Comparison of ENCODE assay signal across 19 cellular contexts in the genomic region with DNA sequence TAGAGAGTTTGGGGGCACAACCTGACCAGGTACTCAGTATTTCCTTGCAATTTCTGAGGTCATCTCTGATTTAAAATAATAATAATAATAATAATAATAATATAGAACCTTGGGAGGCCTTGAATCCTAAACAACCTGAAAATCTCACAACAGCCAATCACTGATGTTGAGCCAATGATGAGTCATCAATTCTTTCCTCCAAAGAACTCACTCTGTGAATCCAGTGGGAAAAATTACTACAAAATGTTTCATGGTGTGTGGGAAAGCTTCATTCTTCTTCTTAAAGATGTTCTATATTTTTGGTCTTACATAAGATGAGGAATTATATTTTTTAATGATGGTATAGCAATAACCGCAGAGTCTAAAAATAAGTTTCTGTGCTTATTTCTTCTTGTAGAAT.
DNase-seq lines count a peak whose midpoint lies in the region; ATAC-seq, FAIRE-seq and TF ChIP-seq lines count a peak whose summit lies in the region.
"Had no signal": no experiment of that assay in that cellular context is flagged by ENCODE, and none has a peak within 500 bp of the region (broad histone marks: within the 10 kb centered on the region; RNA-seq: fewer than 3 reads in every experiment).

No MANE protein-coding gene starts in this region.

- H3K9ac ChIP-seq in IMR-90 (ENCODE audit: low read depth, low read length) (no peak overlapping the region), K562 (ENCODE audit: insufficient read depth in 1 of 2, low read depth in 2 of 2, low read length in 2 of 2) (no peak overlapping the region), endothelial cell of umbilical vein (replicated peaks; ENCODE audit: extremely low read depth, insufficient read depth, low read length) (no peak overlapping the region)
- H3K9ac ChIP-seq: BLaER1, GM23248 had no signal

- no peaks in the 10 kb centered on the region for H4K20me1 ChIP-seq in IMR-90 (ENCODE audit: insufficient read depth, low read length)
- H4K20me1 ChIP-seq in K562 (replicated peaks; ENCODE audit: control insufficient read depth, insufficient read depth, low read length): no peaks in the 10 kb centered on the region
- no peaks in the 10 kb centered on the region for H4K20me1 ChIP-seq in endothelial cell of umbilical vein (replicated peaks; ENCODE audit: control insufficient read depth, extremely low read depth, insufficient read depth, low read length)
- H4K20me1 ChIP-seq: BLaER1 had no signal

- H3K4me2 ChIP-seq in IMR-90 (ENCODE audit: low read depth, low read length) (no peak overlapping the region), K562 (ENCODE audit: insufficient read depth, low read length) (no peak overlapping the region), endothelial cell of umbilical vein (ENCODE audit: insufficient read depth, low read length) (no peak overlapping the region)
- H3K4me2 ChIP-seq: BLaER1 had no signal

- H3K79me2 ChIP-seq in K562 (ENCODE audit: control insufficient read depth, insufficient read depth, low read length) (no peaks in the 10 kb centered on the region), endothelial cell of umbilical vein (ENCODE audit: control insufficient read depth, insufficient read depth, low read length) (no peaks in the 10 kb centered on the region)

- H3K14ac ChIP-seq in IMR-90 (replicated peaks; ENCODE audit: low read depth, low read length): no peak overlapping the region

- H3K36me3 ChIP-seq in IMR-90 (ENCODE audit: control insufficient read depth, insufficient read depth, low read length) (no peaks in the 10 kb centered on the region), K562 (ENCODE audit: control insufficient read depth, insufficient read depth, low read length) (no peaks in the 10 kb centered on the region), endothelial cell of umbilical vein (ENCODE audit: control insufficient read depth in 2 of 2, extremely low read depth in 1 of 2, insufficient read depth in 2 of 2, low read length in 2 of 2) (no peaks in the 10 kb centered on the region)
- H3K36me3 ChIP-seq: BLaER1 had no signal

- BruUV-seq in IMR-90 (replicated peaks; lab: Mats Ljungman, UMichigan) (no TSS peak), K562 (replicated peaks; lab: Mats Ljungman, UMichigan) (no TSS peak), endothelial cell of umbilical vein (replicated peaks; lab: Mats Ljungman, UMichigan) (no TSS peak)

- H2AFZ ChIP-seq in IMR-90 (replicated peaks; ENCODE audit: low read length, poor library complexity) (no peak overlapping the region), K562 (ENCODE audit: low read depth, low read length) (no peak overlapping the region), endothelial cell of umbilical vein (ENCODE audit: low read depth, low read length) (no peak overlapping the region)
- H2AFZ ChIP-seq: GM23248 had no signal

- FAIRE-seq in K562 (lab: Jason Lieb, UNC) (no peak), endothelial cell of umbilical vein (lab: Jason Lieb, UNC) (no peak)
- FAIRE-seq: G401.6, GM12878, GM19239 had no signal

- TF ChIP-seq RAD21 in IMR-90 (IDR thresholded peaks at IDR 0.05; ENCODE audit: low read length): no peak
- TF ChIP-seq RAD21 in K562 (CRISPR knock-in tag; conservative IDR thresholded peaks at IDR 0.05 in 1 of 2, IDR thresholded peaks at IDR 0.05 in 1 of 2): no peak

- H4K8ac ChIP-seq in IMR-90 (ENCODE audit: low read depth in 2 of 2, low read length in 2 of 2): no peak overlapping the region

- in situ Hi-C loops in IMR-90 (cut with MboI; ENCODE audit: low sequenced_read_pairs) (no loop called here), K562 (cut with MboI) (no loop called here)

- no peak overlapping the region for H3K56ac ChIP-seq in IMR-90 (ENCODE audit: extremely low read depth, insufficient read depth, low read length)

- no peak overlapping the region for H2BK120ac ChIP-seq in IMR-90 (ENCODE audit: low read depth, low read length)

- no peak for TF ChIP-seq POLR2A in IMR-90 (IDR thresholded peaks at IDR 0.05; ENCODE audit: low read depth, low read length)
- no peak for TF ChIP-seq POLR2A in K562 (conservative IDR thresholded peaks at IDR 0.05)
- no peak for TF ChIP-seq POLR2A in endothelial cell of umbilical vein (IDR thresholded peaks at IDR 0.05; ENCODE audit: low read depth, low read length)

- no peak overlapping the region for H4K5ac ChIP-seq in IMR-90 (ENCODE audit: low read depth, low read length)

- H2BK15ac ChIP-seq in IMR-90 (ENCODE audit: low read depth, low read length): no peak overlapping the region

- no peak overlapping the region for H2AK9ac ChIP-seq in IMR-90 (replicated peaks; ENCODE audit: low read depth, low read length, poor library complexity)

- no peak overlapping the region for H2BK5ac ChIP-seq in IMR-90 (ENCODE audit: low read depth, low read length, poor library complexity, severe bottlenecking)

- ATAC-seq in IMR-90 (ENCODE audit: low read depth) (no peak), K562 (no peak), HG02588 (IDR thresholded peaks at IDR 0.05; ENCODE audit: unreplicated experiment) (no peak), HG02798 (IDR thresholded peaks at IDR 0.05; ENCODE audit: poor library complexity, unreplicated experiment) (no peak)
- ATAC-seq: CD8-positive, alpha-beta T cell; GM12878; HCT116 had no signal

- no peak overlapping the region for H3K4ac ChIP-seq in IMR-90 (ENCODE audit: low read depth, low read length)

- H3K27me3 ChIP-seq in IMR-90 (ENCODE audit: control insufficient read depth, insufficient read depth, low read length) (no peaks in the 10 kb centered on the region), K562 (ENCODE audit: control insufficient read depth in 2 of 2, insufficient read depth in 2 of 2, low read length in 2 of 2) (no peaks in the 10 kb centered on the region), endothelial cell of umbilical vein (ENCODE audit: control insufficient read depth in 2 of 2, insufficient read depth in 2 of 2, low read length in 2 of 2) (no peaks in the 10 kb centered on the region)
- H3K27me3 ChIP-seq: BLaER1 had no signal

- intact Hi-C loops in IMR-90 (cut with micrococcal nuclease) (loop anchor here (1.0 kb wide), 1 partner anchor 134 kb away; no protein-coding TSS in a partner anchor), K562 (cut with micrococcal nuclease) (no loop called here), endothelial cell of umbilical vein (cut with micrococcal nuclease) (no loop called here)

- no peak overlapping the region for H2BK20ac ChIP-seq in IMR-90 (ENCODE audit: low read depth, low read length)

- H3K23ac ChIP-seq in IMR-90 (ENCODE audit: low read depth, low read length): no peak overlapping the region

- TF ChIP-seq CTCF in IMR-90 (conservative IDR thresholded peaks at IDR 0.05; ENCODE audit: low read depth, low read length) (no peak), K562 (IDR thresholded peaks at IDR 0.05 in 2 of 3, conservative IDR thresholded peaks at IDR 0.05 in 1 of 3; ENCODE audit: insufficient read depth in 2 of 3, low read depth in 1 of 3, low read length in 3 of 3) (no peak), endothelial cell of umbilical vein (IDR thresholded peaks at IDR 0.05; ENCODE audit: extremely low read depth in 1 of 2, insufficient read depth in 1 of 2, low read depth in 1 of 2, low read length in 2 of 2) (no peak)

- no CpG with 5 or more reads among the region's 1 CpG for WGBS in IMR-90 (ENCODE audit: extremely low coverage in 2 of 2, insufficient read length in 1 of 2), 2 experiments
- 14% methylated on average over 1 of the region's 1 CpG for WGBS in K562 (ENCODE audit: insufficient coverage, low coverage, missing lambda C conversion rate)

- H3K4me1 ChIP-seq in IMR-90 (ENCODE audit: control insufficient read depth, insufficient read depth, low read length): no peaks in the 10 kb centered on the region
- no peaks in the 10 kb centered on the region for H3K4me1 ChIP-seq in K562 (replicated peaks in 1 of 2; ENCODE audit: control insufficient read depth in 2 of 2, insufficient read depth in 2 of 2, low read length in 2 of 2)
- no peaks in the 10 kb centered on the region for H3K4me1 ChIP-seq in endothelial cell of umbilical vein (ENCODE audit: control insufficient read depth, extremely low read depth, insufficient read depth, low read length)
- H3K4me1 ChIP-seq: Caco-2 had no signal

- H3K4me3 ChIP-seq in IMR-90 (ENCODE audit: insufficient read depth, low read depth, low read length) (no peak overlapping the region), K562 (no peak overlapping the region), endothelial cell of umbilical vein (replicated peaks in 1 of 3; ENCODE audit: insufficient read depth in 1 of 3, low read depth in 1 of 3, low read length in 3 of 3) (no peak overlapping the region)
- H3K4me3 ChIP-seq: BLaER1, GM12878, GM23248 had no signal

- no peak for TF ChIP-seq EP300 in K562 (IDR thresholded peaks at IDR 0.05; ENCODE audit: low read length)

- no peak overlapping the region for H2AK5ac ChIP-seq in IMR-90 (ENCODE audit: low read depth, low read length)

- no peak overlapping the region for H3K18ac ChIP-seq in IMR-90 (ENCODE audit: low read depth, low read length)

- DNase-seq in IMR-90: no peak
- DNase-seq in K562 (ENCODE audit: extremely low read depth in 1 of 4, low spot score in 3 of 4): no peak
- DNase-seq in endothelial cell of umbilical vein (ENCODE audit: low read depth, low spot score): no peak
- no peak for DNase-seq in NCI-H1417 (lab: John Stamatoyannopoulos, UW)
- DNase-seq: Caco-2; CD4-positive, CD25-positive, alpha-beta regulatory T cell; CD8-positive, alpha-beta T cell; DMS153; DND-41; GM23248; H9 had no signal

- H4K91ac ChIP-seq in IMR-90 (ENCODE audit: insufficient read depth, low read depth, low read length): no peak overlapping the region

- POLR2A ChIA-PET in IMR-90 (lab: Charles Lee; ENCODE audit: unreplicated experiment) (no interaction called here), K562 (lab: Yijun Ruan, JAX) (no interaction called here), endothelial cell of umbilical vein (lab: Charles Lee) (interaction anchor here (0.6 kb wide), 1 partner anchor 654 kb away, joined by 12 read pairs; no protein-coding TSS in a partner anchor)

- H3K27ac ChIP-seq in IMR-90 (ENCODE audit: insufficient read depth, low read length) (no peak overlapping the region), K562 (ENCODE audit: extremely low read depth, low read depth, low read length) (no peak overlapping the region), endothelial cell of umbilical vein (ENCODE audit: insufficient read depth, low read depth, low read length) (no peak overlapping the region)
- H3K27ac ChIP-seq: BLaER1, C4-2B, GM23248 had no signal

- no peaks in the 10 kb centered on the region for H3K79me1 ChIP-seq in IMR-90 (ENCODE audit: low read depth in 1 of 2, low read length in 2 of 2)

- H3K9me3 ChIP-seq in IMR-90 (ENCODE audit: control insufficient read depth, insufficient read depth, low read length): no peaks in the 10 kb centered on the region
- H3K9me3 ChIP-seq in K562 (replicated peaks; ENCODE audit: control insufficient read depth, insufficient read depth, low read depth, low read length): no peaks in the 10 kb centered on the region
- no peaks in the 10 kb centered on the region for H3K9me3 ChIP-seq in endothelial cell of umbilical vein (replicated peaks; ENCODE audit: control insufficient read depth, insufficient read depth, low read length)
- H3K9me3 ChIP-seq: BLaER1, Caco-2 had no signal

- dilution Hi-C loops in IMR-90 (cut with HindIII; ENCODE audit: low sequenced_read_pairs, unreplicated experiment) (no loop called here), endothelial cell of umbilical vein (cut with MboI; ENCODE audit: extremely low pct_ligation_motif_present, low sequenced_read_pairs) (no loop called here)

- CTCF ChIA-PET in IMR-90 (lab: Yijun Ruan, JAX): interaction anchor here (0.6 kb wide), 1 partner anchor 16 kb away, joined by 3 read pairs; no protein-coding TSS in a partner anchor
- CTCF ChIA-PET in K562 (lab: Yijun Ruan, JAX; ENCODE audit: low intra/inter-chr PET ratio): no interaction called here
- CTCF ChIA-PET in endothelial cell of umbilical vein (lab: Charles Lee): no interaction called here

- H3K9me1 ChIP-seq in IMR-90 (ENCODE audit: insufficient read depth, low read length) (no peaks in the 10 kb centered on the region), K562 (ENCODE audit: control insufficient read depth, insufficient read depth, low read length) (no peaks in the 10 kb centered on the region), endothelial cell of umbilical vein (replicated peaks; ENCODE audit: control insufficient read depth, extremely low read depth, insufficient read depth, low read length) (no peaks in the 10 kb centered on the region)
